Comparison of ENCODE assay signal across 7 cellular contexts in genomic region chr3:5285439-5285838, GRCh38.
"Had no signal": no experiment of that assay in that cellular context is flagged by ENCODE, and none has a peak within 500 bp of the region (broad histone marks: within the 10 kb centered on the region; RNA-seq: fewer than 3 reads in every experiment).

No MANE protein-coding gene starts in this region.

- H3K4me3 ChIP-seq: K562 had no signal

- H3K27ac ChIP-seq: HL-60 had no signal

- ATAC-seq: HepG2, K562 had no signal

- FAIRE-seq: HepG2, HTR-8/SVneo, K562 had no signal

- DNase-seq: IMR-90, KBM-7, KG1 had no signal
